ENCODE assay signal across 13 cellular contexts in genomic region chr6:91691449-91691848, GRCh38.
DNase-seq lines count a peak whose midpoint lies in the region; ATAC-seq and TF ChIP-seq lines count a peak whose summit lies in the region.
"Had no signal": no experiment of that assay in that cellular context is flagged by ENCODE, and none has a peak within 500 bp of the region (broad histone marks: within the 10 kb centered on the region; RNA-seq: fewer than 3 reads in every experiment).

No MANE protein-coding gene starts in this region.

- H2AK5ac ChIP-seq in trophoblast cell (ENCODE audit: low read length), result no peak overlapping the region

- H3K79me1 ChIP-seq in trophoblast cell (ENCODE audit: low read length), result no peaks in the 10 kb centered on the region

- no peaks in the 10 kb centered on the region for H3K79me2 ChIP-seq in trophoblast cell (ENCODE audit: control insufficient read depth, insufficient read depth, low read length, poor library complexity)

- no CpG with 5 or more reads among the region's 6 CpGs for WGBS in trophoblast cell (ENCODE audit: extremely low coverage, insufficient coverage, insufficient read length)

- H2AFZ ChIP-seq in trophoblast cell (ENCODE audit: insufficient read depth, low read length, poor library complexity), result no peak overlapping the region

- no peak for TF ChIP-seq CTCF in epithelial cell of proximal tubule (conservative IDR thresholded peaks at IDR 0.05; ENCODE audit: low read depth, low read length)

- H3K27ac ChIP-seq in trophoblast cell (ENCODE audit: low read depth, low read length), result no peak overlapping the region
- H3K27ac ChIP-seq: A549 had no signal

- DNase-seq in epithelial cell of proximal tubule (ENCODE audit: low read depth) (peak; percentile 90), kidney tubule cell (ENCODE audit: low spot score) (peak; percentile 79), trophoblast cell (peak; percentile 17 to 79), cerebellar cortex (ENCODE audit: low spot score) (no peak)
- DNase-seq: CD8-positive, alpha-beta T cell; COR-L47; DND-41; GF-D8; HCEC 1CT; HFFc6 had no signal

- no peak overlapping the region for H3K18ac ChIP-seq in trophoblast cell (ENCODE audit: low read length)

- ATAC-seq in HG02884 (IDR thresholded peaks at IDR 0.05; ENCODE audit: unreplicated experiment) (no peak), GM19351 (IDR thresholded peaks at IDR 0.05; ENCODE audit: unreplicated experiment) (no peak)
- ATAC-seq: A549; CD8-positive, alpha-beta T cell had no signal

- no peak overlapping the region for H3K4ac ChIP-seq in trophoblast cell (ENCODE audit: low read depth, low read length)

- H3K4me2 ChIP-seq in trophoblast cell (ENCODE audit: low read length), result peak overlapping the region; percentile 42
- H3K4me2 ChIP-seq: A549 had no signal

- no peaks in the 10 kb centered on the region for H3K36me3 ChIP-seq in trophoblast cell (ENCODE audit: control insufficient read depth in 1 of 2, insufficient read depth in 2 of 2, low read length in 2 of 2)

- H3K27me3 ChIP-seq in trophoblast cell (ENCODE audit: insufficient read depth, low read length), result no peaks in the 10 kb centered on the region

- H2BK120ac ChIP-seq in trophoblast cell (ENCODE audit: insufficient read depth, low read length, poor library complexity), result no peak overlapping the region

- no peak overlapping the region for H2BK12ac ChIP-seq in trophoblast cell (ENCODE audit: low read length)

- H2BK5ac ChIP-seq in trophoblast cell (ENCODE audit: low read depth, low read length, poor library complexity), result no peak overlapping the region

- no peak overlapping the region for H3K14ac ChIP-seq in trophoblast cell (ENCODE audit: low read length)

- H3K23ac ChIP-seq in trophoblast cell (ENCODE audit: low read length), result no peak overlapping the region

- H3K9me3 ChIP-seq in trophoblast cell (ENCODE audit: insufficient read depth, low read depth, low read length), result no peaks in the 10 kb centered on the region
- H3K9me3 ChIP-seq: A549 had no signal

- H4K91ac ChIP-seq in trophoblast cell (ENCODE audit: low read depth, low read length), result no peak overlapping the region

- no peak overlapping the region for H3K9ac ChIP-seq in trophoblast cell (ENCODE audit: low read length)

- H3K4me1 ChIP-seq in trophoblast cell (ENCODE audit: control insufficient read depth in 1 of 2, insufficient read depth in 2 of 2, low read length in 2 of 2), result no peaks in the 10 kb centered on the region
- H3K4me1 ChIP-seq: A549 had no signal

- H4K8ac ChIP-seq in trophoblast cell (ENCODE audit: low read depth, low read length), result no peak overlapping the region

- H4K12ac ChIP-seq in trophoblast cell (ENCODE audit: low read depth, low read length), result no peak overlapping the region

- H3K4me3 ChIP-seq in epithelial cell of proximal tubule (ENCODE audit: low read depth, low read length), result no peak overlapping the region
- H3K4me3 ChIP-seq in trophoblast cell (ENCODE audit: low read depth, low read length), result no peak overlapping the region
- H3K4me3 ChIP-seq: A549 had no signal
